Comparison of ENCODE assay signal across 15 cellular contexts in the genomic region with DNA sequence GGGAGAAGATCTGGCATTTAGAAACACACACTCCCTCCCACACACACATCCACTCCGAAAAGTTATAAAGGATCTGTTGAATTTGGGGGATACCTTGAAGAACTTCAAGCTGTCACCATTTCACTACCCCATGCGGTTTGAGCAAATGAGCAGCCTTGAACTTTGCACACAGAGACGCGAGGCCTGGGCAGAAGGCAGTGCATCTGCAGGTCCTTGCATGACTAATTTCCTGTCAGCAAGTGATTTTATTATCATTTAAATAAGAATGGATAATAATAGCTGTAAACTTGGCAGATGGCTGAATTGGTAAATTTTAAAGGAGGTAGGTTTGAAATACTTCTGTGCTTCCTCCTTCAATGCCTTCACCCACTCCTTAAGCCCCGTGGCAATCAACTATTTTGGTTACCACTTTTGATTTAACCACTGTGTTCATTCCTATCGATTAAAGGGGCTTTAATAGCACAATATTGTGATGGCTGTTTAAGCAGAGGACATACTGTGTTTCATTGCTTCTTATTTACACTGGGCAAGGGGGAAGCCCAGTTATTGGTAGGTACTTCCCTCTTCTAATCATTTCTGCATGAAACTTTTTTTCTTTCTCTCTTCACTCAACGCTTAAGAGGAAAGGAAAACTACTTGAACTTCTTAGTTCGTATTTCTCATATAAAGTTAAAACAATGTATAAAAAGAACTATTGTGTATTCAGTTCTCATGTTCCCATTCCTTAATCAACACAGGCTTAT.
DNase-seq lines count a peak whose midpoint lies in the region; ATAC-seq and TF ChIP-seq lines count a peak whose summit lies in the region.
"Had no signal": no experiment of that assay in that cellular context is flagged by ENCODE, and none has a peak within 500 bp of the region (broad histone marks: within the 10 kb centered on the region; RNA-seq: fewer than 3 reads in every experiment).

No MANE protein-coding gene starts in this region.

- no peaks in the 10 kb centered on the region for H3K9me3 ChIP-seq in H9 (ENCODE audit: control insufficient read depth, low read depth, low read length)
- H3K9me3 ChIP-seq: body of pancreas had no signal

- no peaks in the 10 kb centered on the region for H3K36me3 ChIP-seq in brain microvascular endothelial cell (replicated peaks)

- peaks cover 33 to 34% of the 10 kb centered on the region in 2 experiments for H3K4me1 Mint-ChIP-seq in H9
- H3K4me1 Mint-ChIP-seq in activated CD4-positive, alpha-beta T cell treated with anti-CD3 and anti-CD28 coated beads for 36 hours = no peaks in the 10 kb centered on the region
- H3K4me1 Mint-ChIP-seq: immature natural killer cell had no signal

- TF ChIP-seq CTCF in H9 (conservative IDR thresholded peaks at IDR 0.05) (no peak), brain microvascular endothelial cell (IDR thresholded peaks at IDR 0.05; ENCODE audit: low read depth, low read length, missing control alignments) (no peak)

- H3K27ac ChIP-seq in H9 (ENCODE audit: insufficient read length, low read depth, low read length) (no peak overlapping the region), brain microvascular endothelial cell (no peak overlapping the region)
- H3K27ac ChIP-seq: body of pancreas had no signal

- POLR2A ChIA-PET in activated CD4-positive, alpha-beta T cell treated with anti-CD3 and anti-CD28 coated beads for 36 hours (lab: Charles Lee) = no interaction called here

- no peak overlapping the region for H3K18ac ChIP-seq in H9 (ENCODE audit: insufficient read length, low read depth, low read length)

- no peak for ATAC-seq in activated CD4-positive, alpha-beta T cell treated with anti-CD3 and anti-CD28 coated beads for 36 hours
- no peak for ATAC-seq in HG02798 (IDR thresholded peaks at IDR 0.05; ENCODE audit: poor library complexity, unreplicated experiment)
- ATAC-seq: body of pancreas had no signal

- no peak overlapping the region for H2BK5ac ChIP-seq in H9 (ENCODE audit: insufficient read length, low read length)

- no peak overlapping the region for H3T11ph ChIP-seq in H9 (ENCODE audit: low read length)

- H3K4me2 ChIP-seq in H9 (ENCODE audit: insufficient read depth, insufficient read length, low read length) = no peak overlapping the region

- H3K14ac ChIP-seq in H9 (ENCODE audit: insufficient read depth, low read length) = no peak overlapping the region

- no CpG with 5 or more reads among the region's 8 CpGs for WGBS in H9 (ENCODE audit: extremely low coverage, insufficient read length, low lambda C conversion rate)

- H3K4me3 Mint-ChIP-seq in H9 = peak overlapping the region in 1 of 2 experiments; percentile 61; a peak in 2 of 5 replicates
- H3K4me3 Mint-ChIP-seq in activated CD4-positive, alpha-beta T cell treated with anti-CD3 and anti-CD28 coated beads for 36 hours = no peak overlapping the region
- H3K4me3 Mint-ChIP-seq: immature natural killer cell had no signal

- H3K23me2 ChIP-seq in H9 (ENCODE audit: insufficient read length, low read depth, low read length, poor library complexity, severe bottlenecking) = no peaks in the 10 kb centered on the region

- no peak overlapping the region for H3K9ac ChIP-seq in H9 (ENCODE audit: extremely low read depth, insufficient read length, low read length)

- peak overlapping the region in 1 of 3 experiments; percentile 52; a peak in 2 of 7 replicates for H3K27ac Mint-ChIP-seq in H9
- no peak overlapping the region for H3K27ac Mint-ChIP-seq in activated CD4-positive, alpha-beta T cell treated with anti-CD3 and anti-CD28 coated beads for 36 hours
- H3K27ac Mint-ChIP-seq: immature natural killer cell had no signal

- no peaks in the 10 kb centered on the region for H3K79me2 ChIP-seq in H9 (ENCODE audit: insufficient read depth, low read length)

- no peak overlapping the region for H2AK5ac ChIP-seq in H9 (ENCODE audit: insufficient read length, low read length)

- no peaks in the 10 kb centered on the region for H3K36me3 Mint-ChIP-seq in H9 (ENCODE audit: insufficient read depth in 1 of 3, low read depth in 3 of 3)
- H3K36me3 Mint-ChIP-seq in activated CD4-positive, alpha-beta T cell treated with anti-CD3 and anti-CD28 coated beads for 36 hours (ENCODE audit: low read depth) = no peaks in the 10 kb centered on the region
- H3K36me3 Mint-ChIP-seq: immature natural killer cell had no signal

- intact Hi-C loops in activated CD4-positive, alpha-beta T cell treated with anti-CD3 and anti-CD28 coated beads for 36 hours (cut with DNase I, micrococcal nuclease) = no loop called here

- no peak overlapping the region for H2BK120ac ChIP-seq in H9 (ENCODE audit: low read depth, low read length, poor library complexity, severe bottlenecking)

- H3K27me3 ChIP-seq in H9 (ENCODE audit: insufficient read depth, low read length) (no peaks in the 10 kb centered on the region), brain microvascular endothelial cell (replicated peaks) (no peaks in the 10 kb centered on the region)
- H3K27me3 ChIP-seq: body of pancreas had no signal

- no peak overlapping the region for H3K4ac ChIP-seq in H9 (ENCODE audit: low read depth, low read length)

- no peak overlapping the region for H4K8ac ChIP-seq in H9 (replicated peaks; ENCODE audit: insufficient read length, low read depth, low read length)

- H2BK15ac ChIP-seq in H9 (ENCODE audit: low read depth, low read length) = no peak overlapping the region

- no peak overlapping the region for H3K23ac ChIP-seq in H9 (ENCODE audit: insufficient read length, low read depth, low read length)

- no peaks in the 10 kb centered on the region for H3K9me3 Mint-ChIP-seq in H9
- peaks cover 11% of the 10 kb centered on the region for H3K9me3 Mint-ChIP-seq in activated CD4-positive, alpha-beta T cell treated with anti-CD3 and anti-CD28 coated beads for 36 hours (ENCODE audit: low read depth)

- H3K56ac ChIP-seq in H9 (ENCODE audit: insufficient read length, low read depth, low read length) = no peak overlapping the region

- H2BK12ac ChIP-seq in H9 (ENCODE audit: insufficient read length, low read depth, low read length) = no peak overlapping the region

- no peak overlapping the region for H4K91ac ChIP-seq in H9 (ENCODE audit: insufficient read length, low read depth, low read length)

- no peak overlapping the region for H4K5ac ChIP-seq in H9 (ENCODE audit: insufficient read length, low read depth, low read length)

- no peaks in the 10 kb centered on the region for H3K27me3 Mint-ChIP-seq in H9 (ENCODE audit: low read depth)
- no peaks in the 10 kb centered on the region for H3K27me3 Mint-ChIP-seq in activated CD4-positive, alpha-beta T cell treated with anti-CD3 and anti-CD28 coated beads for 36 hours

- H3K79me1 ChIP-seq in H9 (ENCODE audit: insufficient read depth, low read depth, low read length, poor library complexity, severe bottlenecking) = no peaks in the 10 kb centered on the region

- no peak overlapping the region for H2BK20ac ChIP-seq in H9 (ENCODE audit: low read depth, low read length, poor library complexity, severe bottlenecking)

- CTCF ChIA-PET in activated CD4-positive, alpha-beta T cell treated with anti-CD3 and anti-CD28 coated beads for 36 hours (lab: Charles Lee) = no interaction called here

- in situ Hi-C loops in brain microvascular endothelial cell (cut with HindIII; ENCODE audit: low pct_ligation_motif_present, low sequenced_read_pairs) = no loop called here

- H2AFZ ChIP-seq in H9 (ENCODE audit: low read length) = no peak overlapping the region

- peaks cover 6% of the 10 kb centered on the region; the same call in 1 of the 2 replicates for H3K4me1 ChIP-seq in H9 (ENCODE audit: insufficient read depth, low read length)
- H3K4me1 ChIP-seq: body of pancreas had no signal

- no peak overlapping the region for H3K4me3 ChIP-seq in brain microvascular endothelial cell (ENCODE audit: low read depth, low read length)
- H3K4me3 ChIP-seq: body of pancreas had no signal

- DNase-seq in H9 (peak; percentile 41), NCI-H69 (lab: John Stamatoyannopoulos, UW) (peak; percentile 91), brain microvascular endothelial cell (peak; percentile 38), iPS-NIHi7 (ENCODE audit: extremely low spot score) (peak; percentile 19), AG08395 (ENCODE audit: low spot score) (no peak), T-helper 2 cell (no peak)
- DNase-seq in activated CD4-positive, alpha-beta T cell treated with anti-CD3 and anti-CD28 coated beads for 36 hours = no peak
- DNase-seq: activated naive CD4-positive, alpha-beta T cell treated with Interleukin-2 at 50 U/mL for 16 hours; body of pancreas; immature natural killer cell; mesenchymal stem cell; NCI-H1694; NCI-H524 treated with DMSO at 0.1 percent for 48 hours; RPMI8226 had no signal

- no peaks in the 10 kb centered on the region for H4K20me1 ChIP-seq in H9 (ENCODE audit: control insufficient read depth, insufficient read depth, insufficient read length)

Comparison
In these comparisons a context has a peak if more than half of its experiments do, and no peak if none do; other contexts are left out.
1. DNase-seq: peak in H9 (single experiment), NCI-H69 (single experiment), brain microvascular endothelial cell (single experiment) and iPS-NIHi7 (single experiment); none in activated CD4-positive, alpha-beta T cell treated with anti-CD3 and anti-CD28 coated beads for 36 hours (single experiment), AG08395 (single experiment) and T-helper 2 cell (0 of 5).